In the genomic region with DNA sequence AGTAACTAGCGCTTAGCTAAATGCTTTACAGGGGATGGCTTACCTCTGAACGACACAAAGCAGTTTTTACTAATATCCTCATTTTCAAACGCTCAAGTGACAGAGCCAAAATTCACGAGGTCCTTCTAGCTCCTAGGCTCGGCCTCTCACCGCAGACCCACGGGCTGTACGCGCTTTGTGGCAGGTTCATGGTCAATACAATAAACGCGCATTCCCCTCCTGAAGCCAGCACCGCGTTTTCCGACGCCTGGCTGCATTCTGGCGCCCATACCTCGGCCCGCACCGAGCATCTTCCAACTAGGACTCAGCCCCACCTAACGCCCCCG, we compare ENCODE assay signal across 8 cellular contexts. TPM values are rescaled to one million over a fixed set of nuclear protein-coding genes. Genes with fewer than 3 reads are reported as not detected.
DNase-seq lines count a peak whose midpoint lies in the region; ATAC-seq and TF ChIP-seq lines count a peak whose summit lies in the region.

No MANE protein-coding gene starts in this region.

- peak overlapping the region; percentile 82 for H3K4me2 ChIP-seq in Loucy (ENCODE audit: low read depth, low read length, poor library complexity, severe bottlenecking)

- H3K9me3 ChIP-seq in Loucy (ENCODE audit: insufficient read depth, low read depth, low read length), result no peaks in the 10 kb centered on the region
- no peaks in the 10 kb centered on the region for H3K9me3 ChIP-seq in colonic mucosa

- H3K9me3 Mint-ChIP-seq in nephron, result peaks cover 25% of the 10 kb centered on the region

- intact Hi-C loops in colonic mucosa (cut with DNase I), result no loop called here

- peaks cover 14% of the 10 kb centered on the region for H3K4me1 Mint-ChIP-seq in nephron

- DNase-seq in colonic mucosa, result no peak
- no peak for DNase-seq in NCI-H187 (lab: John Stamatoyannopoulos, UW)
- no peak for DNase-seq in activated gamma-delta T cell treated with Interleukin-2 at 50 U/mL for 16 hours
- DNase-seq in NAMALWA (ENCODE audit: low spot score), result no peak
- no peak for DNase-seq in activated CD4-positive, alpha-beta T cell treated with anti-CD3 and anti-CD28 coated beads, Interleukin-2, amount 50 U/mL, for 4 hours

- H4K20me1 ChIP-seq in Loucy (ENCODE audit: insufficient read depth, low read length, poor library complexity, severe bottlenecking), result no peaks in the 10 kb centered on the region

- peak overlapping the region; percentile 87 to 98 (median 88) for H3K27ac Mint-ChIP-seq in nephron

- H3K4me1 ChIP-seq in Loucy (ENCODE audit: insufficient read depth, low read length, poor library complexity, severe bottlenecking) (peaks cover 20% of the 10 kb centered on the region), colonic mucosa (no peaks in the 10 kb centered on the region)

- no peaks in the 10 kb centered on the region for H3F3A ChIP-seq in Loucy (ENCODE audit: low read depth)

- H3K79me2 ChIP-seq in Loucy (ENCODE audit: insufficient read depth, low read length), result peaks cover 26% of the 10 kb centered on the region

- H3K4me3 Mint-ChIP-seq in nephron, result peak overlapping the region; percentile 90 to 99 (median 97)

- H3K9me2 ChIP-seq in Loucy (replicated peaks; ENCODE audit: low read depth, low read length), result no peaks in the 10 kb centered on the region

- H3K27ac ChIP-seq in colonic mucosa, result peak overlapping the region; percentile 45

- H3K36me3 Mint-ChIP-seq in nephron (ENCODE audit: low read depth), result peaks cover 55% of the 10 kb centered on the region

- peak overlapping the region; percentile 87 for H3K4me3 ChIP-seq in Loucy (ENCODE audit: low read length, poor library complexity, severe bottlenecking)
- peak overlapping the region; percentile 60 for H3K4me3 ChIP-seq in colonic mucosa

- H3K27me3 ChIP-seq in Loucy (ENCODE audit: insufficient read depth, low read length, poor library complexity, severe bottlenecking), result no peaks in the 10 kb centered on the region
- no peaks in the 10 kb centered on the region for H3K27me3 ChIP-seq in colonic mucosa

- H3K27me3 Mint-ChIP-seq in nephron (ENCODE audit: low read depth), result no peaks in the 10 kb centered on the region

- H3K36me3 ChIP-seq in Loucy (ENCODE audit: insufficient read depth, low read length) (peaks cover 14% of the 10 kb centered on the region; the same call in 1 of the 2 replicates), colonic mucosa (no peaks in the 10 kb centered on the region)

- H3K9ac ChIP-seq in Loucy (ENCODE audit: low read depth, low read length, poor library complexity, severe bottlenecking), result peak overlapping the region; percentile 78
- peak overlapping the region; percentile 64 to 69 for H3K9ac ChIP-seq in colonic mucosa (ENCODE audit: low read depth in 2 of 2, low read length in 2 of 2)

- TF ChIP-seq CTCF in Loucy (conservative IDR thresholded peaks at IDR 0.05; ENCODE audit: low read length) (no peak), colonic mucosa (IDR thresholded peaks at IDR 0.05) (no peak), nephron (IDR thresholded peaks at IDR 0.05; ENCODE audit: unreplicated experiment in 3 of 3) (no peak)

- ATAC-seq in GM19023 (IDR thresholded peaks at IDR 0.05; ENCODE audit: unreplicated experiment), result peak; percentile 66

- H2AFZ ChIP-seq in Loucy (ENCODE audit: low read length), result peak overlapping the region; percentile 93

RNA-seq across cellular contexts. Expression of a gene that starts 0.4 kb away (rescaled TPM):
- 1 to 10 TPM; 7.0 to 8.0 TPM for total RNA-seq in colonic mucosa
